In the genomic region with DNA sequence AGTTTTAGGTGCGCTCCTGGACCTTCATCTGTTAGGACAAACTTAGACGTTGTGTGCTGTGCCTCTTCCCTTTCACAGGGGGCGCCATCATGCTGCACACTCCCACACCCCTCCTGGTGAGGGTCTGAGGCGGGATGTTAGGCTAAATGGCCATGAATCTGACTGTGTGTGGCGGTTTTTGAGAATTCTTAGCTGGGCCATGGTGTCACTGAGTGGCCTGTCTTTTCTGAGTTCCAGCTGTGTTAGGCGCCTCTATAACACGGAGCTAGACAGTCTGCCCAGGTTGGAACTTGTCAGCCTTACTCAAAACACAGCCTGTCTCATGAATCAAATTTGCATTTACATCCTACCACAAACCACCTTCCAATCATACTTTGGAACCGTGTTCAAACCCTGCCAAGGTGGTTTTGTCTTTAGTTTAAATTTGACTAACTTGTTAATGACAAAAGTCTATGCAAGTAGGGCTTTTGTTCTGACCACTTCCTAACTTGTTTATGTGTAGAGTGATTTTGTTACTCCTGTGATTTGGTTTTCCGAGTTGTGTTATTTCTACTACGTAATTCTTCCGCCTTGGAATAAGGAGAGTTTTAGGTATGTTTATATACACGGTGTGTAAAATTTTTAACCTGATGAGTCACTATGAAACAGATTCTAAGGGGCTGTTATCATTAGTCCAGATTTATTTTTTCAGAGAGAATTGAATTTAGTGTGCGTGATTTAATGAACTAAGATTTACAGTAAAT, we compare ENCODE assay signal across 1 cellular context.
TF ChIP-seq lines count a peak whose summit lies in the region.

No MANE protein-coding gene starts in this region.

TF ChIP-seq in endothelial cell of umbilical vein, 7 proteins besides CTCF, POLR2A, EP300 and RAD21 (continued from another document):
- TF ChIP-seq, protein P1, sequence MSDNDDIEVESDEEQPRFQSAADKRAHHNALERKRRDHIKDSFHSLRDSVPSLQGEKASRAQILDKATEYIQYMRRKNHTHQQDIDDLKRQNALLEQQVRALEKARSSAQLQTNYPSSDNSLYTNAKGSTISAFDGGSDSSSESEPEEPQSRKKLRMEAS (IDR thresholded peaks at IDR 0.05; ENCODE audit: insufficient read depth, insufficient read length), result no peak
- TF ChIP-seq EZH2 (IDR thresholded peaks at IDR 0.05; ENCODE audit: borderline replicate concordance, low read depth, low read length, severe bottlenecking), result no peak
- TF ChIP-seq POLR2AphosphoS5 (IDR thresholded peaks at IDR 0.05; ENCODE audit: insufficient read depth, low read depth, low read length), result no peak
- peak; percentile 87 for TF ChIP-seq JUN (IDR thresholded peaks at IDR 0.05; ENCODE audit: borderline replicate concordance, insufficient read depth, insufficient read length, low read depth)
- no peak for TF ChIP-seq MYC (IDR thresholded peaks at IDR 0.05; ENCODE audit: low read depth, low read length)
